Comparison of ENCODE assay signal across 1 cellular context in genomic region chr17:64920419-64921172, GRCh38.
TF ChIP-seq lines count a peak whose summit lies in the region.

No MANE protein-coding gene starts in this region.

TF ChIP-seq in K562, 482 proteins besides CTCF, POLR2A, EP300 and RAD21 (continued from another document and continues in another):
- TF ChIP-seq ZNF592 (IDR thresholded peaks at IDR 0.05) = peak; percentile 61
- 0 out of 2 replicates have a peak, but pooled peaks have one; percentile 8 for TF ChIP-seq HDAC2 (IDR thresholded peaks at IDR 0.05)
- TF ChIP-seq TCF3 (CRISPR knock-in tag; IDR thresholded peaks at IDR 0.05) = peak; percentile 23; the same call in 1 of the 2 replicates
- TF ChIP-seq CBFA2T2 (conservative IDR thresholded peaks at IDR 0.05) = 0 out of 2 replicates have a peak, but pooled peaks have one; percentile 2
- peak; percentile 66; the same call in 1 of the 2 replicates for TF ChIP-seq E2F5 (CRISPR knock-in tag; IDR thresholded peaks at IDR 0.05)
- 0 out of 2 replicates have a peak, but pooled peaks have one; percentile 3 for TF ChIP-seq CREB3L1 (IDR thresholded peaks at IDR 0.05; ENCODE audit: borderline replicate concordance, low read depth)
- TF ChIP-seq MECOM (CRISPR knock-in tag; IDR thresholded peaks at IDR 0.05) = 0 out of 2 replicates have a peak, but pooled peaks have one; percentile 29
- TF ChIP-seq ZNF239 (CRISPR knock-in tag; IDR thresholded peaks at IDR 0.05) = peak; percentile 20; the same call in 1 of the 2 replicates
- no peak for TF ChIP-seq FOXJ2 (tag; IDR thresholded peaks at IDR 0.05)
- no peak for TF ChIP-seq MIER1 (IDR thresholded peaks at IDR 0.05; ENCODE audit: low read depth)
- TF ChIP-seq SIN3B (IDR thresholded peaks at IDR 0.05; ENCODE audit: low read depth) = no peak
- 0 out of 2 replicates have a peak, but pooled peaks have one; percentile 25 for TF ChIP-seq ZNF12 (CRISPR knock-in tag; IDR thresholded peaks at IDR 0.05)
- no peak for TF ChIP-seq ILK (tag; IDR thresholded peaks at IDR 0.05; ENCODE audit: borderline replicate concordance, low read depth)
- TF ChIP-seq ELF4 (CRISPR knock-in tag; IDR thresholded peaks at IDR 0.05) = peak; percentile 24; the same call in 1 of the 2 replicates
- no peak for TF ChIP-seq STAG1 (CRISPR knock-in tag; IDR thresholded peaks at IDR 0.05; ENCODE audit: borderline replicate concordance)
- no peak for TF ChIP-seq PHF20 (IDR thresholded peaks at IDR 0.05; ENCODE audit: partially characterized antibody)
- peak; percentile 47 for TF ChIP-seq ZNF316 (IDR thresholded peaks at IDR 0.05)
- 0 out of 2 replicates have a peak, but pooled peaks have one; percentile 12 for TF ChIP-seq MAFG (tag; conservative IDR thresholded peaks at IDR 0.05)
- TF ChIP-seq DMBX1 (CRISPR knock-in tag; IDR thresholded peaks at IDR 0.05; ENCODE audit: borderline replicate concordance) = peak; percentile 72
- TF ChIP-seq ZNF124 (CRISPR knock-in tag; IDR thresholded peaks at IDR 0.05) = no peak
- TF ChIP-seq U2AF1 (optimal IDR thresholded peaks at IDR 0.05; ENCODE audit: low read depth, low read length) = no peak
- no peak for TF ChIP-seq ZNF780A (CRISPR knock-in tag; IDR thresholded peaks at IDR 0.05)
- 0 out of 2 replicates have a peak, but pooled peaks have one; percentile 50 for TF ChIP-seq RFX7 (CRISPR knock-in tag; IDR thresholded peaks at IDR 0.05)
- peak; percentile 7; the same call in 1 of the 2 replicates for TF ChIP-seq ETV5 (CRISPR knock-in tag; IDR thresholded peaks at IDR 0.05; ENCODE audit: low read depth)
- peak; percentile 31; the same call in 1 of the 2 replicates for TF ChIP-seq ZNF696 (CRISPR knock-in tag; conservative IDR thresholded peaks at IDR 0.05)
- TF ChIP-seq JUND (IDR thresholded peaks at IDR 0.05; ENCODE audit: borderline replicate concordance, low read depth, low read length) = 0 out of 2 replicates have a peak, but pooled peaks have one; percentile 28
- TF ChIP-seq JUND (tag; IDR thresholded peaks at IDR 0.05; ENCODE audit: borderline replicate concordance, low read depth, low read length) = no peak; the same call in 2 of the 3 replicates
- no peak for TF ChIP-seq ELF2 (CRISPR knock-in tag; IDR thresholded peaks at IDR 0.05)
- no peak for TF ChIP-seq NR2C2 (CRISPR knock-in tag; IDR thresholded peaks at IDR 0.05)
- TF ChIP-seq NR2C2 (tag; IDR thresholded peaks at IDR 0.05) = 0 out of 2 replicates have a peak, but pooled peaks have one; percentile 27
- TF ChIP-seq ZKSCAN1 (IDR thresholded peaks at IDR 0.05; ENCODE audit: low read depth, low read length) = no peak
- no peak for TF ChIP-seq ARHGAP35 (IDR thresholded peaks at IDR 0.05; ENCODE audit: partially characterized antibody)
- no peak for TF ChIP-seq ZNF318 (IDR thresholded peaks at IDR 0.05; ENCODE audit: borderline replicate concordance in 1 of 2, low read depth in 1 of 2)
- no peak for TF ChIP-seq CAMTA2 (CRISPR knock-in tag; conservative IDR thresholded peaks at IDR 0.05)
- no peak for TF ChIP-seq NFYB (IDR thresholded peaks at IDR 0.05; ENCODE audit: extremely low read depth, insufficient read length)
- no peak for TF ChIP-seq SAFB2 (IDR thresholded peaks at IDR 0.05; ENCODE audit: borderline replicate concordance, low read depth, low read length, severe bottlenecking)
- 0 out of 6 replicates have a peak, but pooled peaks of 1 of the 3 experiments have one; percentile 24 for TF ChIP-seq ZBTB11 (CRISPR knock-in tag; IDR thresholded peaks at IDR 0.05)
- peak; percentile 33; the same call in 1 of the 2 replicates for TF ChIP-seq ZNF518B (CRISPR knock-in tag; IDR thresholded peaks at IDR 0.05)
- TF ChIP-seq PHF21A (IDR thresholded peaks at IDR 0.05; ENCODE audit: borderline replicate concordance, low read depth) = no peak
- 0 out of 2 replicates have a peak, but pooled peaks have one; percentile 6 for TF ChIP-seq ETV1 (tag; conservative IDR thresholded peaks at IDR 0.05; ENCODE audit: low read depth)
- 0 out of 2 replicates have a peak, but pooled peaks have one; percentile 7 for TF ChIP-seq ARID1B (IDR thresholded peaks at IDR 0.05)
